ENCODE assay signal across 8 cellular contexts in genomic region chr1:150267896-150268295, GRCh38. TPM values are rescaled to one million over a fixed set of nuclear protein-coding genes. Genes with fewer than 3 reads are reported as not detected.
A peak's percentile ranks its signal among the peaks of the same experiment; 100 is the strongest.
DNase-seq lines count a peak whose midpoint lies in the region; ATAC-seq and TF ChIP-seq lines count a peak whose summit lies in the region.

No MANE protein-coding gene starts in this region.

- H3K27me3 Mint-ChIP-seq in natural killer cell (ENCODE audit: low read depth in 2 of 2): peaks cover 6 to 13% of the 10 kb centered on the region in 2 donors

- no peak for TF ChIP-seq POLR2A in erythroblast (IDR thresholded peaks at IDR 0.05; ENCODE audit: low read length)

- H3K4me3 ChIP-seq in AG10803 (ENCODE audit: low read length) (peak overlapping the region; percentile 94), MG63 (peak overlapping the region; percentile 97), duodenal mucosa (ENCODE audit: low read depth in 1 of 2, low read length in 2 of 2) (peak overlapping the region; percentile 97)

- DNase-seq in AG10803 (ENCODE audit: low read depth) (no peak), MG63 (no peak), natural killer cell (no peak), erythroblast (lab: John Stamatoyannopoulos, UW) (no peak), NCI-H1694 treated with DMSO at 0.1 percent for 48 hours (lab: John Stamatoyannopoulos, UW) (no peak), activated gamma-delta T cell (lab: John Stamatoyannopoulos, UW) (no peak)
- no peak for DNase-seq in activated effector memory CD4-positive, alpha-beta T cell treated with anti-CD3 and anti-CD28 coated beads, Interleukin-2, amount 50 U/mL, for 16 hours

- ATAC-seq in natural killer cell: no peak

- H3K4me1 Mint-ChIP-seq in natural killer cell: peaks cover 21 to 31% of the 10 kb centered on the region in 2 donors

- H3K27me3 ChIP-seq in MG63: no peaks in the 10 kb centered on the region
- H3K27me3 ChIP-seq in duodenal mucosa (ENCODE audit: control insufficient read depth in 1 of 2, insufficient read depth in 2 of 2, low read length in 2 of 2): no peaks in the 10 kb centered on the region

- peaks cover 16% of the 10 kb centered on the region in 2 donors for H3K4me1 ChIP-seq in duodenal mucosa (ENCODE audit: control insufficient read depth in 1 of 2, insufficient read depth in 2 of 2, low read length in 2 of 2)

- H3K27ac Mint-ChIP-seq in natural killer cell: peak overlapping the region; percentile 93 to 94

- intact Hi-C loops in natural killer cell (cut with micrococcal nuclease): loop anchor here (2.0 kb wide), 2 partner anchors 31 to 53 kb away; partner anchors contain the start of genes ANP32E and PRPF3

- H3K9me3 Mint-ChIP-seq in natural killer cell: no peaks in the 10 kb centered on the region

- no peaks in the 10 kb centered on the region for H3K36me3 Mint-ChIP-seq in natural killer cell

- H3K36me3 ChIP-seq in MG63 (peaks cover 36% of the 10 kb centered on the region), duodenal mucosa (ENCODE audit: control insufficient read depth in 1 of 2, insufficient read depth in 2 of 2, low read length in 2 of 2) (peaks cover 15 to 30% of the 10 kb centered on the region in 2 donors)

- H3K9ac ChIP-seq in duodenal mucosa (ENCODE audit: low read depth in 1 of 2, low read length in 2 of 2): peak overlapping the region; percentile 99

- H3K9me3 ChIP-seq in MG63 (no peaks in the 10 kb centered on the region), duodenal mucosa (ENCODE audit: control insufficient read depth in 1 of 2, low read length in 2 of 2) (no peaks in the 10 kb centered on the region)

- H3K27ac ChIP-seq in duodenal mucosa (ENCODE audit: low read depth, low read length): no peak overlapping the region

- H3K4me3 Mint-ChIP-seq in natural killer cell: peak overlapping the region; percentile 98

- TF ChIP-seq CTCF in AG10803 (conservative IDR thresholded peaks at IDR 0.05; ENCODE audit: low read length) (no peak), natural killer cell (IDR thresholded peaks at IDR 0.05) (no peak)

RNA-seq across cellular contexts. Expression of gene APH1A, which starts 0.9 kb away (rescaled TPM):
- 136 and 156 TPM in 2 replicates for total RNA-seq in MG63 (2014; rRNA removed; shearing (Covaris generic); ENCODE audit: low replicate concordance)
- 100 to 1,000 TPM; 133 to 153 (median 143) TPM for total RNA-seq in natural killer cell

RNA-seq across cellular contexts. Expression of gene C1orf54, which starts 4.7 kb away (rescaled TPM):
- total RNA-seq in MG63 (2014; rRNA removed; shearing (Covaris generic); ENCODE audit: low replicate concordance): 2.5 TPM in 1 of 2 replicates, not detected in the other
- 1 to 10 TPM in 2 of 3 donors, under 1 TPM in 1; 0.97 to 3.7 (median 1.6) TPM for total RNA-seq in natural killer cell

RNA-seq across cellular contexts. Expression of gene CA14, which starts 10.3 kb away (rescaled TPM):
- total RNA-seq in MG63 (2014; rRNA removed; shearing (Covaris generic); ENCODE audit: low replicate concordance): not detected in 2 replicates
- not detected for total RNA-seq in natural killer cell

RNA-seq across cellular contexts. Expression of gene CIART, which starts 14.5 kb away (rescaled TPM):
- not detected in 2 replicates for total RNA-seq in MG63 (2014; rRNA removed; shearing (Covaris generic); ENCODE audit: low replicate concordance)
- 1 to 10 TPM in 2 of 3 donors, under 1 TPM in 1; 0.33 to 2.4 (median 1.9) TPM for total RNA-seq in natural killer cell

RNA-seq across cellular contexts. Expression of gene MRPS21, which starts 25.8 kb away (rescaled TPM):
- total RNA-seq in MG63 (2014; rRNA removed; shearing (Covaris generic); ENCODE audit: low replicate concordance): 75.5 and 80.7 TPM in 2 replicates
- 10 to 100 TPM; 40.9 to 50.9 (median 42.2) TPM for total RNA-seq in natural killer cell
